8 cellular contexts compared by ENCODE assay signal in the genomic region with DNA sequence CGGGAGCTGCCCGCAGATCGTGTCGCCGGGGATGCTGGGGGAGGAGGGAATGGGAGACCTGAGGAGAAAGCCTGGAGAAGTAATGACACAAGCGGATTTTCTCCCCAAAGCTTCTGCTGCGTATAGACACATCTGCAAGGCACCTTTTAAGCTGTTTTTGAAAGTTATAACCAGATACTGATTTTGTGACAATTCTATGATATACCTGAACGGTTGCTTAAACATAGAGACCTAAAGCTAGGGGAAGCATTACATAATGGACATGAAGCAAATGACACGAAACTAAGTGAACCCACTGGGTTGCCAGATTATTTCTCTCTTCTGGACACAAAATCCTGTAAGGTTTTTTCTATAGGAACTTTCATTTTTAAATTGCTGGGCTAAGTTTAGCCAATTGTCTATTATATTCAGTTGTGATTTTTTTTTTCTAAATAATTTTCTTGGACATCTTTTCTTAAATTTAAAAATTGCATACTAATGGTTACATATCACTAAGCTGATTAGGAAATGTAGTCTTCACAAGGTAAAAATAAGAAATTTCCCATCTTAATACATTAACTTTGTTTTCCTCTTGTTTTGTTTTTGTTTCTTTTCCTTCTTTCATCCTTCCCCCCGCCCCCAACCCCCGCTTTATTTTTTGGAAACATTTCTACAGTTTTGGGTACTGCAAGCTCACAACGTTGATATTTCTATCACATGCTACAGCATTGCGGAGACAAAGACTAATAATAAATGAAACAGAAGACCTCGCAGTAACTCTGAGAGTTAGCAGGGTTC. TPM values are rescaled to one million over a fixed set of nuclear protein-coding genes. Genes with fewer than 3 reads are reported as not detected.
DNase-seq lines count a peak whose midpoint lies in the region; ATAC-seq and TF ChIP-seq lines count a peak whose summit lies in the region.

No MANE protein-coding gene starts in this region.

- dilution Hi-C loops in IMR-90 (cut with HindIII; ENCODE audit: low sequenced_read_pairs, unreplicated experiment), result no loop called here

- no peak for ATAC-seq in IMR-90 (ENCODE audit: low read depth)
- ATAC-seq in HG02571 (IDR thresholded peaks at IDR 0.05; ENCODE audit: unreplicated experiment), result no peak
- ATAC-seq in GM21723 (IDR thresholded peaks at IDR 0.05; ENCODE audit: unreplicated experiment), result no peak

- no peak for TF ChIP-seq POLR2A in IMR-90 (IDR thresholded peaks at IDR 0.05; ENCODE audit: low read depth, low read length)

- POLR2A ChIA-PET in IMR-90 (lab: Charles Lee; ENCODE audit: unreplicated experiment), result no interaction called here

- no peak overlapping the region for H2BK20ac ChIP-seq in IMR-90 (ENCODE audit: low read depth, low read length)

- peak overlapping the region; percentile 84 for H3K4me2 ChIP-seq in IMR-90 (ENCODE audit: low read depth, low read length)

- no peak overlapping the region for H2BK15ac ChIP-seq in IMR-90 (ENCODE audit: low read depth, low read length)

- no peak overlapping the region for H3K56ac ChIP-seq in IMR-90 (ENCODE audit: extremely low read depth, insufficient read depth, low read length)

- H2AK9ac ChIP-seq in IMR-90 (replicated peaks; ENCODE audit: low read depth, low read length, poor library complexity), result no peak overlapping the region

- H3K9ac ChIP-seq in IMR-90 (ENCODE audit: low read depth, low read length), result peak overlapping the region; percentile 27; the same call in 1 of the 2 replicates
- peak overlapping the region; percentile 25 for H3K9ac ChIP-seq in muscle layer of colon (ENCODE audit: low read length)

- TF ChIP-seq CTCF in BE2C (IDR thresholded peaks at IDR 0.05; ENCODE audit: low read depth, low read length), result no peak
- TF ChIP-seq CTCF in IMR-90 (conservative IDR thresholded peaks at IDR 0.05; ENCODE audit: low read depth, low read length), result no peak

- intact Hi-C loops in IMR-90 (cut with micrococcal nuclease), result loop anchor here (2.0 to 10.0 kb wide), 4 partner anchors 63 to 219 kb away; no protein-coding TSS in a partner anchor

- H3K4me1 ChIP-seq in BE2C (no peaks in the 10 kb centered on the region), IMR-90 (ENCODE audit: control insufficient read depth, insufficient read depth, low read length) (no peaks in the 10 kb centered on the region), muscle layer of colon (ENCODE audit: insufficient read depth, low read length) (no peaks in the 10 kb centered on the region)

- no peak overlapping the region for H3K18ac ChIP-seq in IMR-90 (ENCODE audit: low read depth, low read length)

- CTCF ChIA-PET in IMR-90 (lab: Yijun Ruan, JAX), result interaction anchor here (1.0 to 1.1 kb wide), 2 partner anchors 13 to 55 kb away, joined by 3 read pairs; no protein-coding TSS in a partner anchor

- H3K23ac ChIP-seq in IMR-90 (ENCODE audit: low read depth, low read length), result peak overlapping the region; percentile 54; the same call in 1 of the 2 replicates

- H3K27ac ChIP-seq in IMR-90 (ENCODE audit: insufficient read depth, low read length), result no peak overlapping the region; the same call in 1 of the 2 replicates
- peak overlapping the region; percentile 62 for H3K27ac ChIP-seq in caudate nucleus (ENCODE audit: low read depth, low read length)
- H3K27ac ChIP-seq in muscle layer of colon (ENCODE audit: low read depth, low read length), result peak overlapping the region; percentile 53

- H3K27me3 ChIP-seq in BE2C (no peaks in the 10 kb centered on the region), IMR-90 (ENCODE audit: control insufficient read depth, insufficient read depth, low read length) (no peaks in the 10 kb centered on the region), muscle layer of colon (ENCODE audit: control insufficient read depth in 1 of 2, insufficient read depth in 2 of 2, low read length in 2 of 2) (no peaks in the 10 kb centered on the region)

- no peak overlapping the region for H2BK120ac ChIP-seq in IMR-90 (ENCODE audit: low read depth, low read length)

- no peak overlapping the region for H2AK5ac ChIP-seq in IMR-90 (ENCODE audit: low read depth, low read length)

- H4K5ac ChIP-seq in IMR-90 (ENCODE audit: low read depth, low read length), result no peak overlapping the region

- H3K9me1 ChIP-seq in IMR-90 (ENCODE audit: insufficient read depth, low read length), result no peaks in the 10 kb centered on the region

- H3K9me3 ChIP-seq in BE2C (no peaks in the 10 kb centered on the region), IMR-90 (ENCODE audit: control insufficient read depth, insufficient read depth, low read length) (no peaks in the 10 kb centered on the region), muscle layer of colon (ENCODE audit: low read length) (no peaks in the 10 kb centered on the region)

- no TSS peak for BruUV-seq in IMR-90 (replicated peaks; lab: Mats Ljungman, UMichigan)

- no peak overlapping the region for H3K4ac ChIP-seq in IMR-90 (ENCODE audit: low read depth, low read length)

- no peak overlapping the region for H4K91ac ChIP-seq in IMR-90 (ENCODE audit: insufficient read depth, low read depth, low read length)

- no peaks in the 10 kb centered on the region for H4K20me1 ChIP-seq in IMR-90 (ENCODE audit: insufficient read depth, low read length)

- H3K36me3 ChIP-seq in BE2C, result no peaks in the 10 kb centered on the region
- H3K36me3 ChIP-seq in IMR-90 (ENCODE audit: control insufficient read depth, insufficient read depth, low read length), result no peaks in the 10 kb centered on the region
- no peaks in the 10 kb centered on the region for H3K36me3 ChIP-seq in muscle layer of colon (ENCODE audit: insufficient read depth, low read length)

- H2BK5ac ChIP-seq in IMR-90 (ENCODE audit: low read depth, low read length, poor library complexity, severe bottlenecking), result no peak overlapping the region

- no peak for DNase-seq in BE2C
- DNase-seq in IMR-90, result no peak
- DNase-seq in caudate nucleus (lab: John Stamatoyannopoulos, UW), result no peak
- DNase-seq in activated CD4-positive, CD25-positive, alpha-beta regulatory T cell treated with anti-CD3 and anti-CD28 coated beads, Interleukin-2, amount 50 U/mL, for 72 hours, result no peak
- DNase-seq in anterior cingulate cortex (lab: John Stamatoyannopoulos, UW), result no peak

- no CpG with 5 or more reads among the region's 14 CpGs for WGBS in IMR-90 (ENCODE audit: extremely low coverage in 2 of 2, insufficient read length in 1 of 2), 2 experiments

- no peak overlapping the region; a peak in 1 of 4 replicates for H4K8ac ChIP-seq in IMR-90 (ENCODE audit: low read depth in 2 of 2, low read length in 2 of 2)

- H3K4me3 ChIP-seq in BE2C (ENCODE audit: low read depth, low read length) (peak overlapping the region; percentile 78), IMR-90 (ENCODE audit: insufficient read depth, low read depth, low read length) (peak overlapping the region; percentile 90), muscle layer of colon (ENCODE audit: low read depth in 1 of 2, low read length in 2 of 2) (peak overlapping the region; percentile 71 to 80)

- no peak overlapping the region; the same call in 1 of the 2 replicates for H3K14ac ChIP-seq in IMR-90 (replicated peaks; ENCODE audit: low read depth, low read length)

- TF ChIP-seq RAD21 in IMR-90 (IDR thresholded peaks at IDR 0.05; ENCODE audit: low read length), result no peak

- in situ Hi-C loops in IMR-90 (cut with MboI; ENCODE audit: low sequenced_read_pairs), result no loop called here

- peak overlapping the region; percentile 96 for H2AFZ ChIP-seq in IMR-90 (replicated peaks; ENCODE audit: low read length, poor library complexity)

- peaks cover 3 to 9% of the 10 kb centered on the region in 2 experiments; a peak in 2 of 4 replicates for H3K79me1 ChIP-seq in IMR-90 (ENCODE audit: low read depth in 1 of 2, low read length in 2 of 2)

TF ChIP-seq in IMR-90, 13 proteins besides CTCF, POLR2A, EP300 and RAD21:
- TF ChIP-seq BHLHE40 (IDR thresholded peaks at IDR 0.05; ENCODE audit: low read depth, low read length) (no peak), RCOR1 (IDR thresholded peaks at IDR 0.05; ENCODE audit: insufficient replicate concordance, low read length) (no peak), MAZ (IDR thresholded peaks at IDR 0.05; ENCODE audit: borderline replicate concordance, low read depth, low read length) (no peak), SMC3 (IDR thresholded peaks at IDR 0.05; ENCODE audit: low read depth, low read length) (no peak), CHD1 (IDR thresholded peaks at IDR 0.05; ENCODE audit: low read depth, low read length) (no peak), CEBPB (IDR thresholded peaks at IDR 0.05; ENCODE audit: low read depth, low read length) (no peak), MXI1 (IDR thresholded peaks at IDR 0.05; ENCODE audit: borderline replicate concordance, low read depth, low read length) (no peak), NFE2L2 (IDR thresholded peaks at IDR 0.05; ENCODE audit: low read depth, low read length) (no peak)
- TF ChIP-seq, protein P1, sequence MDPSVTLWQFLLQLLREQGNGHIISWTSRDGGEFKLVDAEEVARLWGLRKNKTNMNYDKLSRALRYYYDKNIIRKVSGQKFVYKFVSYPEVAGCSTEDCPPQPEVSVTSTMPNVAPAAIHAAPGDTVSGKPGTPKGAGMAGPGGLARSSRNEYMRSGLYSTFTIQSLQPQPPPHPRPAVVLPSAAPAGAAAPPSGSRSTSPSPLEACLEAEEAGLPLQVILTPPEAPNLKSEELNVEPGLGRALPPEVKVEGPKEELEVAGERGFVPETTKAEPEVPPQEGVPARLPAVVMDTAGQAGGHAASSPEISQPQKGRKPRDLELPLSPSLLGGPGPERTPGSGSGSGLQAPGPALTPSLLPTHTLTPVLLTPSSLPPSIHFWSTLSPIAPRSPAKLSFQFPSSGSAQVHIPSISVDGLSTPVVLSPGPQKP (IDR thresholded peaks at IDR 0.05; ENCODE audit: borderline replicate concordance, low read depth, low read length), result no peak
- TF ChIP-seq, protein P2, sequence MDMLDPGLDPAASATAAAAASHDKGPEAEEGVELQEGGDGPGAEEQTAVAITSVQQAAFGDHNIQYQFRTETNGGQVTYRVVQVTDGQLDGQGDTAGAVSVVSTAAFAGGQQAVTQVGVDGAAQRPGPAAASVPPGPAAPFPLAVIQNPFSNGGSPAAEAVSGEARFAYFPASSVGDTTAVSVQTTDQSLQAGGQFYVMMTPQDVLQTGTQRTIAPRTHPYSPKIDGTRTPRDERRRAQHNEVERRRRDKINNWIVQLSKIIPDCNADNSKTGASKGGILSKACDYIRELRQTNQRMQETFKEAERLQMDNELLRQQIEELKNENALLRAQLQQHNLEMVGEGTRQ (IDR thresholded peaks at IDR 0.05; ENCODE audit: low read depth, low read length), result no peak

RNA-seq across cellular contexts. Expression of gene OSBPL6, which starts 1.3 kb away (rescaled TPM):
- 2.5 TPM for polyA plus RNA-seq in BE2C (2012; ENCODE audit: insufficient read depth, insufficient read length, low read depth)
- 2.8 and 3.2 TPM in 2 replicates for total RNA-seq in IMR-90 (2012; rRNA removed)
- polyA plus RNA-seq in IMR-90 (2012; rRNA removed), result 3.1 and 3.7 TPM in 2 replicates
- polyA plus RNA-seq in IMR-90 (2012; cell fraction: cytosol; rRNA removed), result 1.4 and 2.0 TPM in 2 replicates
- polyA plus RNA-seq in IMR-90 (2012; cell fraction: nucleus; rRNA removed; ENCODE audit: low replicate concordance), result 1.0 and 4.5 TPM in 2 replicates
